1 cellular context compared by ENCODE assay signal in genomic region chr5:126450388-126450787, GRCh38.
TF ChIP-seq lines count a peak whose summit lies in the region.

No MANE protein-coding gene starts in this region.

TF ChIP-seq in GM23338, 12 proteins besides CTCF, POLR2A, EP300 and RAD21 (continued from another document):
- no peak for TF ChIP-seq REST (IDR thresholded peaks at IDR 0.05; ENCODE audit: unreplicated experiment)
